In the genomic region with DNA sequence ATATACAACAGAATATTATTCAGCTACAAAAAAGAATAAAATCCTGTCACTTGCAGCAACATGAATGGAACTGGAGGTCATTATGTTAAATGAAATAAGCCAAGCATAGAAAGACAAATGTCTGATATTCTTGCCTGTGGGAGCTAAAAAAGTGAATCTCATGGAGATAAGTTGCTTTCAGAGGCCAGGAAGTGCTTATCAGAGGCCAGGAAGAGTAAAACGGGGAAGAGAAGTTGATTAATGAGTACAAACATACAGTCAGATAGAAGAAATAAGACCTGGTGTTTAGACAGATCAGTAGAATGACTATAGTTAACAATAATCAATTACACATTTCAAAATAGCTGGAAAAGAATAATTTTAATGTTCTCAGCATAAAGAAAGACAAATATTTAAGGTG, we compare ENCODE assay signal across 6 cellular contexts. TPM values are rescaled to one million over a fixed set of nuclear protein-coding genes. Genes with fewer than 3 reads are reported as not detected.
"Had no signal": no experiment of that assay in that cellular context is flagged by ENCODE, and none has a peak within 500 bp of the region (broad histone marks: within the 10 kb centered on the region; RNA-seq: fewer than 3 reads in every experiment).

No MANE protein-coding gene starts in this region.

- H3K4me1 Mint-ChIP-seq: GM23338, H9 had no signal

- H3K27ac Mint-ChIP-seq: GM23338, H9 had no signal

- H3K4me3 Mint-ChIP-seq: GM23338, H9 had no signal

- H3K4me2 ChIP-seq: GM23338 had no signal

- H3K9me3 Mint-ChIP-seq: H9 had no signal

- DNase-seq: H9, HCEC 1CT, IMR-90 had no signal

- H3K4me3 ChIP-seq: GM23338 had no signal

- H2AFZ ChIP-seq: GM23338 had no signal

RNA-seq across cellular contexts. Expression of gene CPHXL, which starts 54.4 kb away (rescaled TPM):
- total RNA-seq: GM23338, H1, H9, HT-29, IMR-90 had no signal
